In genomic region chr17:8556074-8556473, GRCh38 we compare ENCODE assay signal across 17 cellular contexts.
DNase-seq lines count a peak whose midpoint lies in the region; ATAC-seq, FAIRE-seq and TF ChIP-seq lines count a peak whose summit lies in the region.
"Had no signal": no experiment of that assay in that cellular context is flagged by ENCODE, and none has a peak within 500 bp of the region (broad histone marks: within the 10 kb centered on the region; RNA-seq: fewer than 3 reads in every experiment).

No MANE protein-coding gene starts in this region.

- FAIRE-seq in astrocyte (lab: Jason Lieb, UNC) (no peak), keratinocyte (lab: Jason Lieb, UNC) (peak; percentile 57)
- FAIRE-seq: pancreas had no signal

- H3K4me1 Mint-ChIP-seq in astrocyte (ENCODE audit: low read depth, unreplicated experiment), result peaks cover 20% of the 10 kb centered on the region
- H3K4me1 Mint-ChIP-seq: naive thymus-derived CD8-positive, alpha-beta T cell had no signal

- no peaks in the 10 kb centered on the region for H3K27me3 ChIP-seq in astrocyte (ENCODE audit: insufficient read depth, low read length)
- no peaks in the 10 kb centered on the region for H3K27me3 ChIP-seq in keratinocyte (ENCODE audit: control insufficient read depth, extremely low read depth, insufficient read depth, low read length)
- H3K27me3 ChIP-seq in aorta (ENCODE audit: control insufficient read depth in 1 of 2, insufficient read depth in 2 of 2, low read length in 1 of 2), result no peaks in the 10 kb centered on the region
- H3K27me3 ChIP-seq: BLaER1 had no signal

- intact Hi-C loops in aorta (cut with DNase I), result no loop called here

- H3K27ac Mint-ChIP-seq in astrocyte (ENCODE audit: unreplicated experiment), result peak overlapping the region; percentile 12
- H3K27ac Mint-ChIP-seq: activated naive CD4-positive, alpha-beta T cell treated with anti-CD3 and anti-CD28 coated beads for 36 hours; dendritic cell treated with granulocyte-macrophage colony-stimulating factor and Interleukin-4, amounts not matched to agents 40 ng/mL and 50 ng/mL, for 4 days; naive thymus-derived CD8-positive, alpha-beta T cell had no signal

- H3K27ac ChIP-seq in astrocyte (ENCODE audit: low read depth, low read length), result no peak overlapping the region
- H3K27ac ChIP-seq in keratinocyte (ENCODE audit: control insufficient read depth, insufficient read depth, low read length), result no peak overlapping the region
- H3K27ac ChIP-seq in aorta (ENCODE audit: low read depth in 1 of 2, low read length in 2 of 2), result peak overlapping the region; percentile 72 to 77
- H3K27ac ChIP-seq: BLaER1, pancreas had no signal

- H3K9me3 ChIP-seq in astrocyte (ENCODE audit: insufficient read depth, low read depth, low read length), result no peaks in the 10 kb centered on the region
- H3K9me3 ChIP-seq in keratinocyte (ENCODE audit: control insufficient read depth, low read depth, low read length), result no peaks in the 10 kb centered on the region
- no peaks in the 10 kb centered on the region for H3K9me3 ChIP-seq in aorta (ENCODE audit: control insufficient read depth, low read length)
- H3K9me3 ChIP-seq: BLaER1, pancreas had no signal

- no peak overlapping the region for H3K4me2 ChIP-seq in astrocyte (ENCODE audit: low read length)
- no peak overlapping the region for H3K4me2 ChIP-seq in keratinocyte (ENCODE audit: control insufficient read depth, extremely low read depth, insufficient read depth, low read depth, low read length)
- H3K4me2 ChIP-seq: BLaER1 had no signal

- DNase-seq in HT1080 (ENCODE audit: low read depth) (peak; percentile 8), astrocyte (ENCODE audit: low read depth) (peak; percentile 42), keratinocyte (ENCODE audit: low read depth, low spot score) (no peak), aorta (no peak), NCI-H446 (lab: John Stamatoyannopoulos, UW) (no peak), DMS79 (lab: John Stamatoyannopoulos, UW) (no peak)
- DNase-seq: activated naive CD4-positive, alpha-beta T cell treated with anti-CD3 and anti-CD28 coated beads for 36 hours; mesenchymal stem cell; MM.1S; naive thymus-derived CD8-positive, alpha-beta T cell; NCI-H1694; NCI-H226; pancreas; stimulated activated CD4-positive, alpha-beta T cell treated with anti-CD3 and anti-CD28 coated beads, Interleukin-4, amount 100 ng/mL, for 24 hours had no signal

- 17 to 19% methylated on average over 9 of the region's 9 CpGs for WGBS in aorta, 2 donors

- H3K4me3 ChIP-seq in astrocyte (ENCODE audit: insufficient read depth, low read depth, low read length), result no peak overlapping the region
- H3K4me3 ChIP-seq in keratinocyte (ENCODE audit: control insufficient read depth in 2 of 3, extremely low read depth in 1 of 3, insufficient read depth in 2 of 3, low read depth in 1 of 3, low read length in 3 of 3), result no peak overlapping the region
- H3K4me3 ChIP-seq in aorta (ENCODE audit: low read length in 2 of 2), result no peak overlapping the region
- H3K4me3 ChIP-seq: BLaER1, pancreas had no signal

- H3K9me1 ChIP-seq in keratinocyte (ENCODE audit: control insufficient read depth, extremely low read depth, insufficient read depth, low read length), result no peaks in the 10 kb centered on the region

- no peak overlapping the region for H2AFZ ChIP-seq in astrocyte (ENCODE audit: low read depth, low read length)
- no peak overlapping the region for H2AFZ ChIP-seq in keratinocyte (ENCODE audit: control insufficient read depth, low read length)

- H3K27me3 Mint-ChIP-seq in astrocyte (ENCODE audit: low read depth, unreplicated experiment), result no peaks in the 10 kb centered on the region

- no peaks in the 10 kb centered on the region for H3K9me3 Mint-ChIP-seq in astrocyte (ENCODE audit: unreplicated experiment)
- H3K9me3 Mint-ChIP-seq: activated naive CD4-positive, alpha-beta T cell treated with anti-CD3 and anti-CD28 coated beads for 36 hours; dendritic cell treated with granulocyte-macrophage colony-stimulating factor and Interleukin-4, amounts not matched to agents 40 ng/mL and 50 ng/mL, for 4 days; naive thymus-derived CD8-positive, alpha-beta T cell had no signal

- TF ChIP-seq CTCF in astrocyte (IDR thresholded peaks at IDR 0.05; ENCODE audit: insufficient read depth, low read depth, low read length), result no peak
- TF ChIP-seq CTCF in keratinocyte (optimal IDR thresholded peaks at IDR 0.05 in 1 of 3, IDR thresholded peaks at IDR 0.05 in 1 of 3, conservative IDR thresholded peaks at IDR 0.05 in 1 of 3; ENCODE audit: extremely low read depth in 1 of 3, insufficient read depth in 2 of 3, low read length in 3 of 3), result no peak

- H3K36me3 ChIP-seq in astrocyte (ENCODE audit: insufficient read depth, low read length) (peaks cover 25% of the 10 kb centered on the region), keratinocyte (ENCODE audit: control insufficient read depth in 2 of 2, extremely low read depth in 1 of 2, insufficient read depth in 2 of 2, low read length in 2 of 2) (peaks cover 0 to 2% of the 10 kb centered on the region in 2 experiments), aorta (ENCODE audit: control insufficient read depth in 1 of 2, insufficient read depth in 2 of 2, low read length in 1 of 2) (peaks cover 0 to 10% of the 10 kb centered on the region in 2 donors)
- H3K36me3 ChIP-seq: pancreas had no signal

- H4K20me1 ChIP-seq in astrocyte (ENCODE audit: insufficient read depth, low read length), result peaks cover 5% of the 10 kb centered on the region
- H4K20me1 ChIP-seq in keratinocyte (ENCODE audit: control insufficient read depth, extremely low read depth, insufficient read depth, low read length), result no peaks in the 10 kb centered on the region

- peaks cover 2% of the 10 kb centered on the region for H3K79me2 ChIP-seq in astrocyte (ENCODE audit: insufficient read depth, low read length)
- no peaks in the 10 kb centered on the region for H3K79me2 ChIP-seq in keratinocyte (ENCODE audit: control insufficient read depth, insufficient read depth, low read length)

- peaks cover 8% of the 10 kb centered on the region for H3K4me1 ChIP-seq in astrocyte (ENCODE audit: insufficient read depth, low read length)
- peaks cover 17% of the 10 kb centered on the region for H3K4me1 ChIP-seq in keratinocyte (ENCODE audit: control insufficient read depth, extremely low read depth, insufficient read depth, low read length)
- H3K4me1 ChIP-seq in aorta (ENCODE audit: control insufficient read depth in 1 of 2, insufficient read depth in 2 of 2, low read length in 2 of 2), result peaks cover 3 to 5% of the 10 kb centered on the region in 2 donors
- H3K4me1 ChIP-seq: BLaER1, pancreas had no signal

- dilution Hi-C loops in keratinocyte (cut with MboI; ENCODE audit: extremely low pct_ligation_motif_present, low sequenced_read_pairs), result no loop called here

- H3K9ac ChIP-seq in astrocyte (ENCODE audit: low read length) (no peak overlapping the region), keratinocyte (ENCODE audit: control insufficient read depth, extremely low read depth, insufficient read depth, low read length) (no peak overlapping the region)
- H3K9ac ChIP-seq: BLaER1 had no signal

- peaks cover 11% of the 10 kb centered on the region for H3K36me3 Mint-ChIP-seq in astrocyte (ENCODE audit: low read depth, unreplicated experiment)
- H3K36me3 Mint-ChIP-seq: naive thymus-derived CD8-positive, alpha-beta T cell had no signal

- H3K4me3 Mint-ChIP-seq in astrocyte (ENCODE audit: unreplicated experiment), result no peak overlapping the region
- H3K4me3 Mint-ChIP-seq: activated naive CD4-positive, alpha-beta T cell treated with anti-CD3 and anti-CD28 coated beads for 36 hours; dendritic cell treated with granulocyte-macrophage colony-stimulating factor and Interleukin-4, amounts not matched to agents 40 ng/mL and 50 ng/mL, for 4 days; naive thymus-derived CD8-positive, alpha-beta T cell had no signal

- ATAC-seq in aorta (ENCODE audit: low FRiP score) (no peak), GM19463 (IDR thresholded peaks at IDR 0.05; ENCODE audit: unreplicated experiment) (no peak)
- ATAC-seq: naive thymus-derived CD8-positive, alpha-beta T cell; pancreas had no signal

Comparison
In these comparisons a context has a peak if more than half of its experiments do, and no peak if none do; other contexts are left out.
1. DNase-seq: peak in HT1080 (single experiment) and astrocyte (single experiment); none in keratinocyte (single experiment), aorta (0 of 2), NCI-H446 (0 of 2) and DMS79 (single experiment).
2. H3K27ac ChIP-seq: peak in aorta (2 of 2); none in astrocyte (single experiment) and keratinocyte (single experiment).